3 cellular contexts compared by ENCODE assay signal in genomic region chr15:48191574-48192225, GRCh38.
TF ChIP-seq lines count a peak whose summit lies in the region.

Gene CTXN2, plus strand, starts transcription at chr15:48191665. Its CDS starts 9,636 bp downstream, at chr15:48201301.

TF ChIP-seq in IMR-90, 13 proteins besides CTCF, POLR2A, EP300 and RAD21:
- no peak for TF ChIP-seq MXI1 (IDR thresholded peaks at IDR 0.05; ENCODE audit: borderline replicate concordance, low read depth, low read length)
- TF ChIP-seq MAFK (IDR thresholded peaks at IDR 0.05; ENCODE audit: low read depth, low read length) = no peak
- TF ChIP-seq NFE2L2 (IDR thresholded peaks at IDR 0.05; ENCODE audit: low read depth, low read length) = no peak
- no peak for TF ChIP-seq SMC3 (IDR thresholded peaks at IDR 0.05; ENCODE audit: low read depth, low read length)
- no peak for TF ChIP-seq MAZ (IDR thresholded peaks at IDR 0.05; ENCODE audit: borderline replicate concordance, low read depth, low read length)
- TF ChIP-seq CHD1 (IDR thresholded peaks at IDR 0.05; ENCODE audit: low read depth, low read length) = no peak
- no peak for TF ChIP-seq BHLHE40 (IDR thresholded peaks at IDR 0.05; ENCODE audit: low read depth, low read length)
- TF ChIP-seq ELK1 (IDR thresholded peaks at IDR 0.05; ENCODE audit: borderline replicate concordance, low read depth, low read length) = no peak

TF ChIP-seq in SK-N-SH, 30 proteins besides CTCF, POLR2A, EP300 and RAD21:
- TF ChIP-seq FOXM1 (IDR thresholded peaks at IDR 0.05; ENCODE audit: low read depth) (no peak), FOXJ3 (CRISPR knock-in tag; IDR thresholded peaks at IDR 0.05) (no peak), SMC3 (IDR thresholded peaks at IDR 0.05; ENCODE audit: low read depth, low read length) (no peak), USF2 (IDR thresholded peaks at IDR 0.05; ENCODE audit: borderline replicate concordance, low read depth, low read length) (no peak), CHD2 (IDR thresholded peaks at IDR 0.05; ENCODE audit: low read length, partially characterized antibody) (no peak), SIN3A (IDR thresholded peaks at IDR 0.05; ENCODE audit: borderline replicate concordance, low read depth, low read length) (no peak), MXI1 (IDR thresholded peaks at IDR 0.05; ENCODE audit: low read depth, low read length) (no peak), YY1 (IDR thresholded peaks at IDR 0.05; ENCODE audit: low read depth) (no peak), IRF3 (IDR thresholded peaks at IDR 0.05; ENCODE audit: low read depth, low read length) (no peak), GATA2 (CRISPR knock-in tag; IDR thresholded peaks at IDR 0.05) (no peak), TEAD4 (IDR thresholded peaks at IDR 0.05; ENCODE audit: borderline replicate concordance, insufficient read depth) (no peak), EZH2phosphoT487 (IDR thresholded peaks at IDR 0.05; ENCODE audit: borderline replicate concordance, low read depth) (no peak), REST (IDR thresholded peaks at IDR 0.05; ENCODE audit: low read depth, low read length) (no peak), TCF12 (IDR thresholded peaks at IDR 0.05) (no peak), POLR2AphosphoS5 (IDR thresholded peaks at IDR 0.05; ENCODE audit: low read depth, low read length) (no peak)
- TF ChIP-seq, protein P1, sequence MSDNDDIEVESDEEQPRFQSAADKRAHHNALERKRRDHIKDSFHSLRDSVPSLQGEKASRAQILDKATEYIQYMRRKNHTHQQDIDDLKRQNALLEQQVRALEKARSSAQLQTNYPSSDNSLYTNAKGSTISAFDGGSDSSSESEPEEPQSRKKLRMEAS (IDR thresholded peaks at IDR 0.05; ENCODE audit: low read depth) = no peak
- TF ChIP-seq, protein P2, sequence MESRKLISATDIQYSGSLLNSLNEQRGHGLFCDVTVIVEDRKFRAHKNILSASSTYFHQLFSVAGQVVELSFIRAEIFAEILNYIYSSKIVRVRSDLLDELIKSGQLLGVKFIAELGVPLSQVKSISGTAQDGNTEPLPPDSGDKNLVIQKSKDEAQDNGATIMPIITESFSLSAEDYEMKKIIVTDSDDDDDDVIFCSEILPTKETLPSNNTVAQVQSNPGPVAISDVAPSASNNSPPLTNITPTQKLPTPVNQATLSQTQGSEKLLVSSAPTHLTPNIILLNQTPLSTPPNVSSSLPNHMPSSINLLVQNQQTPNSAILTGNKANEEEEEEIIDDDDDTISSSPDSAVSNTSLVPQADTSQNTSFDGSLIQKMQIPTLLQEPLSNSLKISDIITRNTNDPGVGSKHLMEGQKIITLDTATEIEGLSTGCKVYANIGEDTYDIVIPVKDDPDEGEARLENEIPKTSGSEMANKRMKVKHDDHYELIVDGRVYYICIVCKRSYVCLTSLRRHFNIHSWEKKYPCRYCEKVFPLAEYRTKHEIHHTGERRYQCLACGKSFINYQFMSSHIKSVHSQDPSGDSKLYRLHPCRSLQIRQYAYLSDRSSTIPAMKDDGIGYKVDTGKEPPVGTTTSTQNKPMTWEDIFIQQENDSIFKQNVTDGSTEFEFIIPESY (IDR thresholded peaks at IDR 0.05; ENCODE audit: borderline replicate concordance, low read depth) = no peak

TF ChIP-seq in HepG2, 621 proteins besides CTCF, POLR2A, EP300 and RAD21:
- TF ChIP-seq CHD2 (IDR thresholded peaks at IDR 0.05; ENCODE audit: low read depth, low read length) = no peak
- no peak for TF ChIP-seq IRX3 (CRISPR knock-in tag; IDR thresholded peaks at IDR 0.05; ENCODE audit: borderline replicate concordance, low read depth)
- TF ChIP-seq NFATC3 (CRISPR knock-in tag; IDR thresholded peaks at IDR 0.05) = no peak
TF ChIP-seq in HepG2: peak in this region for 0.
